Comparison of ENCODE assay signal across 24 cellular contexts in genomic region chr5:81802020-81802419, GRCh38.
"Had no signal": no experiment of that assay in that cellular context is flagged by ENCODE, and none has a peak within 500 bp of the region (broad histone marks: within the 10 kb centered on the region; RNA-seq: fewer than 3 reads in every experiment).

No MANE protein-coding gene starts in this region.

- H3K9me3 ChIP-seq: colonic mucosa, esophagus squamous epithelium, gastrocnemius medialis, left lung, mucosa of descending colon had no signal

- H3K36me3 ChIP-seq: colonic mucosa, esophagus squamous epithelium, gastrocnemius medialis, heart right ventricle, left lung, lower lobe of right lung had no signal

- H3K27me3 Mint-ChIP-seq: effector memory CD8-positive, alpha-beta T cell had no signal

- H3K4me1 Mint-ChIP-seq: endodermal cell had no signal

- H3K4me3 ChIP-seq: colonic mucosa, esophagus squamous epithelium, gastrocnemius medialis, heart right ventricle, left lung, lower lobe of right lung, mucosa of descending colon had no signal

- H3K36me3 Mint-ChIP-seq: naive B cell had no signal

- H3K27me3 ChIP-seq: colonic mucosa, esophagus squamous epithelium, gastrocnemius medialis, heart right ventricle, left lung had no signal

- ATAC-seq: effector memory CD8-positive, alpha-beta T cell; esophagus mucosa; gastrocnemius medialis; heart right ventricle; left cardiac atrium; left lung; left ventricle myocardium superior; lower lobe of right lung; mucosa of descending colon had no signal

- H3K27ac Mint-ChIP-seq: dendritic cell treated with granulocyte-macrophage colony-stimulating factor and Interleukin-4, amounts not matched to agents 40 ng/mL and 50 ng/mL, for 4 days; effector memory CD8-positive, alpha-beta T cell; endodermal cell; mesothelial cell of epicardium; naive B cell had no signal

- H3K4me3 Mint-ChIP-seq: dendritic cell treated with granulocyte-macrophage colony-stimulating factor and Interleukin-4, amounts not matched to agents 40 ng/mL and 50 ng/mL, for 4 days; effector memory CD8-positive, alpha-beta T cell; endodermal cell; mesothelial cell of epicardium; naive B cell had no signal

- H3K4me1 ChIP-seq: colonic mucosa, gastrocnemius medialis, left lung, lower lobe of right lung had no signal

- DNase-seq: colonic mucosa; cortex of kidney; effector CD8-positive, alpha-beta T cell; effector memory CD8-positive, alpha-beta T cell; endodermal cell; erythroblast; esophagus squamous epithelium; foreskin fibroblast; foreskin melanocyte; gastrocnemius medialis; glutamatergic neuron; head of caudate nucleus; heart right ventricle; hippocampal formation; left cardiac atrium; left lung; left ventricle myocardium superior; lower lobe of right lung; mucosa of descending colon; naive B cell had no signal

- H3K27ac ChIP-seq: colonic mucosa, epithelial cell of prostate, esophagus squamous epithelium, gastrocnemius medialis, heart right ventricle, left lung, lower lobe of right lung had no signal
